ENCODE assay signal across 9 cellular contexts in genomic region chr11:133955945-133956421, GRCh38. TPM values are rescaled to one million over a fixed set of nuclear protein-coding genes. Genes with fewer than 3 reads are reported as not detected.
DNase-seq lines count a peak whose midpoint lies in the region; ATAC-seq and TF ChIP-seq lines count a peak whose summit lies in the region.
"Had no signal": no experiment of that assay in that cellular context is flagged by ENCODE, and none has a peak within 500 bp of the region (broad histone marks: within the 10 kb centered on the region; RNA-seq: fewer than 3 reads in every experiment).

No MANE protein-coding gene starts in this region.

- H3K27me3 Mint-ChIP-seq in natural killer cell treated with Interleukin-12 subunit alpha and Interleukin-12 subunit beta and Interleukin-15 and Interleukin-18, amount 100 ng/mL, for 72 hours, result peaks cover 39 to 51% of the 10 kb centered on the region in 2 donors
- peaks cover 50 to 56% of the 10 kb centered on the region in 2 donors for H3K27me3 Mint-ChIP-seq in natural killer cell (ENCODE audit: low read depth in 2 of 2)
- peaks cover 15% of the 10 kb centered on the region for H3K27me3 Mint-ChIP-seq in activated naive CD8-positive, alpha-beta T cell treated with anti-CD3 and anti-CD28 coated beads, Interleukin-2, amount 50 U/mL, for 24 hours
- peaks cover 54% of the 10 kb centered on the region for H3K27me3 Mint-ChIP-seq in HFFc6 (ENCODE audit: insufficient read depth)

- no peak overlapping the region for H3K27ac Mint-ChIP-seq in natural killer cell treated with Interleukin-12 subunit alpha and Interleukin-12 subunit beta and Interleukin-15 and Interleukin-18, amount 100 ng/mL, for 72 hours
- no peak overlapping the region for H3K27ac Mint-ChIP-seq in natural killer cell
- H3K27ac Mint-ChIP-seq in activated naive CD8-positive, alpha-beta T cell treated with anti-CD3 and anti-CD28 coated beads, Interleukin-2, amount 50 U/mL, for 24 hours, result no peak overlapping the region
- no peak overlapping the region for H3K27ac Mint-ChIP-seq in HFFc6

- H3K4me1 ChIP-seq in left lung, result peaks cover 8 to 16% of the 10 kb centered on the region in 2 donors
- H3K4me1 ChIP-seq in urinary bladder (ENCODE audit: insufficient read depth), result no peaks in the 10 kb centered on the region

- intact Hi-C loops in natural killer cell (cut with micrococcal nuclease) (no loop called here), left lung (cut with DNase I) (no loop called here)

- H3K4me3 Mint-ChIP-seq in natural killer cell treated with Interleukin-12 subunit alpha and Interleukin-12 subunit beta and Interleukin-15 and Interleukin-18, amount 100 ng/mL, for 72 hours, result peak overlapping the region; percentile 55
- no peak overlapping the region for H3K4me3 Mint-ChIP-seq in natural killer cell
- peak overlapping the region; percentile 92 for H3K4me3 Mint-ChIP-seq in activated naive CD8-positive, alpha-beta T cell treated with anti-CD3 and anti-CD28 coated beads, Interleukin-2, amount 50 U/mL, for 24 hours
- H3K4me3 Mint-ChIP-seq in HFFc6, result no peak overlapping the region

- H3K9me3 ChIP-seq in left lung, result no peaks in the 10 kb centered on the region

- H3K36me3 ChIP-seq in left lung, result no peaks in the 10 kb centered on the region
- H3K36me3 ChIP-seq in urinary bladder (ENCODE audit: insufficient read depth), result no peaks in the 10 kb centered on the region

- no peaks in the 10 kb centered on the region for H3K9me3 Mint-ChIP-seq in natural killer cell treated with Interleukin-12 subunit alpha and Interleukin-12 subunit beta and Interleukin-15 and Interleukin-18, amount 100 ng/mL, for 72 hours
- H3K9me3 Mint-ChIP-seq in natural killer cell (no peaks in the 10 kb centered on the region), HFFc6 (no peaks in the 10 kb centered on the region)
- H3K9me3 Mint-ChIP-seq in activated naive CD8-positive, alpha-beta T cell treated with anti-CD3 and anti-CD28 coated beads, Interleukin-2, amount 50 U/mL, for 24 hours, result no peaks in the 10 kb centered on the region

- H3K4me1 Mint-ChIP-seq in natural killer cell treated with Interleukin-12 subunit alpha and Interleukin-12 subunit beta and Interleukin-15 and Interleukin-18, amount 100 ng/mL, for 72 hours (ENCODE audit: low read depth in 2 of 2), result peaks cover 5 to 14% of the 10 kb centered on the region in 2 donors
- H3K4me1 Mint-ChIP-seq in natural killer cell (peaks cover 0 to 9% of the 10 kb centered on the region in 2 donors), HFFc6 (ENCODE audit: low read depth) (peaks cover 5% of the 10 kb centered on the region; the same call in 1 of the 2 replicates)
- H3K4me1 Mint-ChIP-seq in activated naive CD8-positive, alpha-beta T cell treated with anti-CD3 and anti-CD28 coated beads, Interleukin-2, amount 50 U/mL, for 24 hours, result peaks cover 48% of the 10 kb centered on the region

- no peaks in the 10 kb centered on the region for H3K36me3 Mint-ChIP-seq in natural killer cell treated with Interleukin-12 subunit alpha and Interleukin-12 subunit beta and Interleukin-15 and Interleukin-18, amount 100 ng/mL, for 72 hours
- H3K36me3 Mint-ChIP-seq in natural killer cell (no peaks in the 10 kb centered on the region), HFFc6 (ENCODE audit: low read depth) (no peaks in the 10 kb centered on the region)
- H3K36me3 Mint-ChIP-seq in activated naive CD8-positive, alpha-beta T cell treated with anti-CD3 and anti-CD28 coated beads, Interleukin-2, amount 50 U/mL, for 24 hours (ENCODE audit: low read depth), result peaks cover 8% of the 10 kb centered on the region

- no peak for ATAC-seq in natural killer cell treated with Interleukin-12 subunit alpha and Interleukin-12 subunit beta and Interleukin-15 and Interleukin-18, amount 100 ng/mL, for 72 hours
- no peak for ATAC-seq in natural killer cell
- no peak for ATAC-seq in activated naive CD8-positive, alpha-beta T cell treated with anti-CD3 and anti-CD28 coated beads, Interleukin-2, amount 50 U/mL, for 24 hours
- no peak for ATAC-seq in left lung
- no peak for ATAC-seq in HG03139 (IDR thresholded peaks at IDR 0.05; ENCODE audit: unreplicated experiment)

- H3K27ac ChIP-seq in left lung (no peak overlapping the region), urinary bladder (ENCODE audit: low read depth) (no peak overlapping the region)

- H3K27me3 ChIP-seq in left lung, result peaks cover 21 to 92% of the 10 kb centered on the region in 2 donors

- peak overlapping the region; percentile 41 to 52 for H3K4me3 ChIP-seq in left lung
- H3K4me3 ChIP-seq in urinary bladder (ENCODE audit: low read depth, low read length), result peak overlapping the region; percentile 52

- TF ChIP-seq CTCF in natural killer cell (IDR thresholded peaks at IDR 0.05), result no peak
- TF ChIP-seq CTCF in left lung (IDR thresholded peaks at IDR 0.05), result no peak
- TF ChIP-seq CTCF in HFFc6 (IDR thresholded peaks at IDR 0.05), result no peak

- no peak for DNase-seq in natural killer cell treated with Interleukin-12 subunit alpha and Interleukin-12 subunit beta and Interleukin-15 and Interleukin-18, amount 100 ng/mL, for 72 hours (ENCODE audit: low spot score)
- DNase-seq in natural killer cell (no peak), left lung (peak in 1 of 2 donors; percentile 74), NCI-H1048 (lab: John Stamatoyannopoulos, UW) (no peak), HFFc6 (no peak)
- no peak for DNase-seq in activated naive CD8-positive, alpha-beta T cell treated with anti-CD3 and anti-CD28 coated beads, Interleukin-2, amount 50 U/mL, for 24 hours
- DNase-seq: NCI-H1694 treated with DMSO at 0.1 percent for 48 hours had no signal

- under 1% methylated on average over 58 of the region's 58 CpGs for WGBS in urinary bladder

RNA-seq across cellular contexts. Expression of gene IGSF9B, which starts 0.8 kb away (rescaled TPM):
- 1 to 10 TPM; 1.8 to 9.1 TPM for total RNA-seq in natural killer cell treated with Interleukin-12 subunit alpha and Interleukin-12 subunit beta and Interleukin-15 and Interleukin-18, amount 100 ng/mL, for 72 hours
- total RNA-seq in natural killer cell, result 1 to 10 TPM; 2.2 to 6.1 (median 4.3) TPM
- 1 to 10 TPM; 8.7 to 9.9 TPM for total RNA-seq in left lung
- total RNA-seq in urinary bladder, result 11.4 TPM
- polyA plus RNA-seq in urinary bladder, result 14.0 TPM
- total RNA-seq in HFFc6 (2021; fragmentation: NEBNext Ultra II Directional; extraction: Animal tissue kit (Norgen Biotek cat#: 25700)), result not detected

Comparison
In these comparisons a context has a peak if more than half of its experiments do, and no peak if none do; other contexts are left out.
1. H3K4me3 Mint-ChIP-seq: peak in natural killer cell treated with Interleukin-12 subunit alpha and Interleukin-12 subunit beta and Interleukin-15 and Interleukin-18, amount 100 ng/mL, for 72 hours (single experiment) and activated naive CD8-positive, alpha-beta T cell treated with anti-CD3 and anti-CD28 coated beads, Interleukin-2, amount 50 U/mL, for 24 hours (single experiment); none in natural killer cell (single experiment) and HFFc6 (single experiment).